10 cellular contexts compared by ENCODE assay signal in genomic region chr10:15200626-15201025, GRCh38. TPM values are rescaled to one million over a fixed set of nuclear protein-coding genes. Genes with fewer than 3 reads are reported as not detected.
DNase-seq lines count a peak whose midpoint lies in the region; ATAC-seq, FAIRE-seq and TF ChIP-seq lines count a peak whose summit lies in the region.
"Had no signal": no experiment of that assay in that cellular context is flagged by ENCODE, and none has a peak within 500 bp of the region (broad histone marks: within the 10 kb centered on the region; RNA-seq: fewer than 3 reads in every experiment).

No MANE protein-coding gene starts in this region.

- H3K36me3 ChIP-seq in H1 (ENCODE audit: control insufficient read depth in 2 of 4, insufficient read depth in 4 of 4, low read length in 3 of 4) (no peaks in the 10 kb centered on the region), mesenchymal stem cell (ENCODE audit: control insufficient read depth in 1 of 2, insufficient read depth in 2 of 2, low read depth in 1 of 2, low read length in 2 of 2) (peaks cover 0 to under 1% of the 10 kb centered on the region in 2 experiments), suprapubic skin (no peaks in the 10 kb centered on the region)

- H3K56ac ChIP-seq in H1 (replicated peaks; ENCODE audit: insufficient read length, low read depth, low read length), result no peak overlapping the region

- H3K14ac ChIP-seq in H1 (ENCODE audit: insufficient read length), result no peak overlapping the region
- H3K14ac ChIP-seq in mesenchymal stem cell (ENCODE audit: low read length in 2 of 2), result no peak overlapping the region

- no peaks in the 10 kb centered on the region for H3K23me2 ChIP-seq in H1 (ENCODE audit: low read depth, low read length)

- ATAC-seq in GM21717 (IDR thresholded peaks at IDR 0.05; ENCODE audit: unreplicated experiment) (no peak), HG02678 (IDR thresholded peaks at IDR 0.05; ENCODE audit: unreplicated experiment) (no peak)

- H3K23ac ChIP-seq in H1 (ENCODE audit: insufficient read length) (no peak overlapping the region), mesenchymal stem cell (ENCODE audit: low read length in 2 of 2) (no peak overlapping the region)

- CTCF ChIA-PET in H1 (lab: Charles Lee; ENCODE audit: partially characterized antibody), result interaction anchor here (1.4 kb wide), 1 partner anchor 33 kb away, joined by 3 read pairs; no protein-coding TSS in a partner anchor

- DNase-seq in Caki2 (ENCODE audit: low read depth), result peak; percentile 79
- peak; percentile 67 for DNase-seq in NCI-H460 (ENCODE audit: extremely low read depth, low read depth)
- no peak for DNase-seq in H1 (ENCODE audit: low read depth in 1 of 2, low spot score in 2 of 2)
- peak; percentile 63 for DNase-seq in mesenchymal stem cell
- DNase-seq in suprapubic skin (ENCODE audit: low spot score in 2 of 2), result no peak
- no peak for DNase-seq in OCI-M1 (lab: John Stamatoyannopoulos, UW)
- DNase-seq: dorsolateral prefrontal cortex, NCI-H774 had no signal

- H2BK15ac ChIP-seq in H1 (ENCODE audit: low read length) (no peak overlapping the region), mesenchymal stem cell (ENCODE audit: low read depth, poor library complexity, severe bottlenecking) (peak overlapping the region; percentile 13)

- H3K27me3 ChIP-seq in H1 (replicated peaks in 1 of 4; ENCODE audit: control insufficient read depth in 3 of 4, extremely low read depth in 1 of 4, insufficient read depth in 3 of 4, low read length in 3 of 4) (no peaks in the 10 kb centered on the region), mesenchymal stem cell (ENCODE audit: control insufficient read depth in 1 of 2, insufficient read depth in 1 of 2, low read length in 2 of 2) (no peaks in the 10 kb centered on the region), suprapubic skin (no peaks in the 10 kb centered on the region)
- H3K27me3 ChIP-seq: dorsolateral prefrontal cortex had no signal

- H3K4me2 ChIP-seq in H1 (ENCODE audit: insufficient read depth in 1 of 2, low read depth in 2 of 2, low read length in 2 of 2) (no peak overlapping the region), mesenchymal stem cell (ENCODE audit: low read length, poor library complexity, severe bottlenecking) (no peak overlapping the region)

- H3K4me1 ChIP-seq in H1 (replicated peaks in 1 of 4; ENCODE audit: control insufficient read depth in 3 of 4, insufficient read depth in 4 of 4, low read length in 3 of 4) (peaks cover 0 to 8% (median 2%) of the 10 kb centered on the region in 4 experiments; a peak in 2 of 7 replicates), mesenchymal stem cell (ENCODE audit: control insufficient read depth, insufficient read depth, low read depth, low read length) (peaks cover 16% of the 10 kb centered on the region), suprapubic skin (no peaks in the 10 kb centered on the region)

- TF ChIP-seq EP300 in H1 (IDR thresholded peaks at IDR 0.05; ENCODE audit: borderline replicate concordance in 1 of 2, low read depth in 2 of 2, low read length in 2 of 2), result no peak
- TF ChIP-seq EP300 in suprapubic skin (IDR thresholded peaks at IDR 0.05), result no peak

- H3K27ac ChIP-seq in H1 (ENCODE audit: low read depth, low read length) (no peak overlapping the region), mesenchymal stem cell (ENCODE audit: low read length, poor library complexity, severe bottlenecking) (peak overlapping the region; percentile 87), suprapubic skin (no peak overlapping the region)
- H3K27ac ChIP-seq: dorsolateral prefrontal cortex had no signal

- 89% methylated on average over 2 of the region's 2 CpGs; no CpG with 5 or more reads in 1 of the 2 experiments for WGBS in H1 (ENCODE audit: extremely low coverage in 1 of 2, insufficient coverage in 1 of 2, insufficient read length in 1 of 2, insufficient replicate concordance in 2 of 2, low coverage in 1 of 2, low lambda C conversion rate in 2 of 2, missing lambda C conversion rate in 1 of 2), 2 experiments
- WGBS in mesenchymal stem cell, result no CpG with 5 or more reads among the region's 2 CpGs
- WGBS in suprapubic skin, result 31% methylated on average over 2 of the region's 2 CpGs

- H2BK120ac ChIP-seq in H1 (replicated peaks; ENCODE audit: low read depth, low read length) (no peak overlapping the region), mesenchymal stem cell (ENCODE audit: low read depth, low read length) (no peak overlapping the region)

- H2BK12ac ChIP-seq in H1 (ENCODE audit: low read depth, low read length), result peak overlapping the region; percentile 96; the same call in 1 of the 2 replicates
- H2BK12ac ChIP-seq in mesenchymal stem cell (ENCODE audit: low read length in 2 of 2), result peak overlapping the region in 1 of 2 experiments; percentile 3

- no peak overlapping the region for H4K8ac ChIP-seq in H1 (ENCODE audit: extremely low read depth, insufficient read depth, low read length)
- no peak overlapping the region for H4K8ac ChIP-seq in mesenchymal stem cell (ENCODE audit: low read length)

- no peak for TF ChIP-seq RAD21 in H1 (IDR thresholded peaks at IDR 0.05 in 1 of 2, conservative IDR thresholded peaks at IDR 0.05 in 1 of 2; ENCODE audit: low read depth in 2 of 2, low read length in 2 of 2)

- H4K5ac ChIP-seq in H1 (ENCODE audit: insufficient read length, low read depth, low read length), result no peak overlapping the region

- H2BK5ac ChIP-seq in H1 (ENCODE audit: low read depth, low read length) (peak overlapping the region; percentile 82; the same call in 1 of the 2 replicates), mesenchymal stem cell (ENCODE audit: low read depth, low read length, poor library complexity, severe bottlenecking) (peak overlapping the region; percentile 91)

- H4K20me1 ChIP-seq in H1 (replicated peaks in 1 of 2; ENCODE audit: control insufficient read depth in 1 of 2, insufficient read depth in 2 of 2, low read length in 2 of 2), result no peaks in the 10 kb centered on the region

- no peak overlapping the region for H2BK20ac ChIP-seq in H1 (ENCODE audit: low read length)

- in situ Hi-C loops in Caki2 (cut with HindIII; ENCODE audit: low pct_unique_long_range_greater_than_20kb, low sequenced_read_pairs), result no loop called here

- no peaks in the 10 kb centered on the region for H3K79me1 ChIP-seq in H1 (ENCODE audit: low read depth, low read length)
- peaks cover 2% of the 10 kb centered on the region for H3K79me1 ChIP-seq in mesenchymal stem cell (replicated peaks; ENCODE audit: low read length, poor library complexity, severe bottlenecking)

- FAIRE-seq in H1 (lab: Jason Lieb, UNC), result no peak

- H2AK5ac ChIP-seq in H1 (ENCODE audit: low read depth, low read length) (no peak overlapping the region; the same call in 1 of the 2 replicates), mesenchymal stem cell (ENCODE audit: low read length, severe bottlenecking) (peak overlapping the region; percentile 94)

- no peak overlapping the region for H2AFZ ChIP-seq in H1 (ENCODE audit: low read length)
- no peak overlapping the region for H2AFZ ChIP-seq in mesenchymal stem cell (ENCODE audit: low read depth, low read length)

- no peak for TF ChIP-seq CTCF in H1 (IDR thresholded peaks at IDR 0.05; ENCODE audit: control extremely low read depth in 1 of 3, insufficient read depth in 1 of 3, low read depth in 1 of 3, low read length in 3 of 3)
- TF ChIP-seq CTCF in suprapubic skin (IDR thresholded peaks at IDR 0.05), result no peak

- H3K4me3 ChIP-seq in H1 (ENCODE audit: extremely low read depth in 1 of 4, insufficient read depth in 2 of 4, low read depth in 3 of 4, low read length in 4 of 4), result no peak overlapping the region
- peak overlapping the region in 1 of 2 experiments; percentile 4 for H3K4me3 ChIP-seq in mesenchymal stem cell (ENCODE audit: insufficient read depth in 1 of 2, low read depth in 1 of 2, low read length in 2 of 2)
- H3K4me3 ChIP-seq in suprapubic skin, result no peak overlapping the region
- H3K4me3 ChIP-seq: dorsolateral prefrontal cortex had no signal

- H4K91ac ChIP-seq in H1 (replicated peaks; ENCODE audit: insufficient read length, low read length) (no peak overlapping the region), mesenchymal stem cell (ENCODE audit: low read length) (no peak overlapping the region)

- POLR2A ChIA-PET in H1 (lab: Charles Lee; ENCODE audit: partially characterized antibody), result no interaction called here

- no peaks in the 10 kb centered on the region for H3K79me2 ChIP-seq in H1 (ENCODE audit: control insufficient read depth in 1 of 2, insufficient read depth in 2 of 2, low read length in 2 of 2)

- H3K9me3 ChIP-seq in H1 (ENCODE audit: insufficient read depth in 2 of 2, low read depth in 1 of 2, low read length in 1 of 2), result no peaks in the 10 kb centered on the region
- H3K9me3 ChIP-seq in mesenchymal stem cell (ENCODE audit: control insufficient read depth, low read length), result no peaks in the 10 kb centered on the region
- no peaks in the 10 kb centered on the region for H3K9me3 ChIP-seq in suprapubic skin

- TF ChIP-seq POLR2A in H1 (IDR thresholded peaks at IDR 0.05; ENCODE audit: control extremely low read depth in 1 of 2, low read depth in 2 of 2, low read length in 2 of 2) (no peak), suprapubic skin (IDR thresholded peaks at IDR 0.05) (no peak)

- H3K4ac ChIP-seq in H1 (replicated peaks; ENCODE audit: insufficient read length, low read depth, low read length), result no peak overlapping the region
- H3K4ac ChIP-seq in mesenchymal stem cell (ENCODE audit: low read depth in 1 of 2, low read length in 2 of 2), result no peak overlapping the region

- H3K9ac ChIP-seq in H1 (replicated peaks in 1 of 4; ENCODE audit: extremely low read depth in 1 of 4, low read depth in 3 of 4, low read length in 3 of 4), result no peak overlapping the region
- H3K9ac ChIP-seq in mesenchymal stem cell (ENCODE audit: low read length), result peak overlapping the region; percentile 41

- H3K18ac ChIP-seq in H1 (ENCODE audit: extremely low read depth, low read length) (no peak overlapping the region), mesenchymal stem cell (ENCODE audit: low read depth in 1 of 2, low read length in 2 of 2) (no peak overlapping the region)

TF ChIP-seq in H1, 55 proteins besides CTCF, POLR2A, EP300 and RAD21 (continues in another document):
- no peak for TF ChIP-seq PHF8 (conservative IDR thresholded peaks at IDR 0.05; ENCODE audit: low read depth, low read length)

RNA-seq across cellular contexts. Expression of gene NMT2, which starts 32.1 kb away (rescaled TPM):
- total RNA-seq in Caki2 (2014; rRNA removed; shearing (Covaris generic); ENCODE audit: low replicate concordance), result 22.8 and 36.0 TPM in 2 replicates
- 16.9 and 17.5 TPM in 2 replicates for total RNA-seq in NCI-H460 (2014; rRNA removed; shearing (Covaris generic))
- polyA plus RNA-seq in NCI-H460 (2014; cell fraction: nucleus; rRNA removed), result 11.3 and 17.9 TPM in 2 replicates
- total RNA-seq in H1 (2021; fragmentation: NEBNext Ultra II Directional; extraction: Animal tissue kit (Norgen Biotek cat#: 25700)), result 15.4 and 16.6 TPM in 2 replicates
- 4.4 and 4.7 TPM in 2 replicates for polyA plus RNA-seq in H1 (2011; rRNA removed)
- 5.4 TPM for polyA plus RNA-seq in H1 (2011; cell fraction: cytosol; rRNA removed)
- 5.7 TPM for polyA plus RNA-seq in H1 (2011; cell fraction: nucleus; rRNA removed)
- polyA plus RNA-seq in H1 (2012, experiment 1 of 2), result 8.2 to 15.1 TPM (median 9.4 TPM) in 4 replicates
- 2.3 TPM for polyA plus RNA-seq in H1 (2012, experiment 2 of 2)
- 8.8 TPM for polyA plus RNA-seq in H1 (2013, experiment 1 of 2)
- 9.0 TPM for polyA plus RNA-seq in H1 (2013, experiment 2 of 2)
- polyA minus RNA-seq in H1 (2011; rRNA and poly(A)+ RNA removed), result 4.0 and 6.3 TPM in 2 replicates
- 2.7 TPM for polyA minus RNA-seq in H1 (2011; cell fraction: cytosol; rRNA and poly(A)+ RNA removed)
- 10.1 TPM for polyA minus RNA-seq in H1 (2011; cell fraction: nucleus; rRNA and poly(A)+ RNA removed)
- polyA plus RNA-seq in mesenchymal stem cell (2013, experiment 1 of 2), result 14.5 TPM
- 14.9 TPM for polyA plus RNA-seq in mesenchymal stem cell (2013, experiment 2 of 2)
- 10 to 100 TPM; 14.1 to 25.5 (median 16.6) TPM for total RNA-seq in suprapubic skin

Comparison
In these comparisons a context has a peak if more than half of its experiments do, and no peak if none do; other contexts are left out.
1. DNase-seq: peak in Caki2 (single experiment), NCI-H460 (single experiment) and mesenchymal stem cell (single experiment); none in H1 (0 of 2), suprapubic skin (0 of 2) and OCI-M1 (single experiment).